ENCODE assay signal across 9 cellular contexts in the genomic region with DNA sequence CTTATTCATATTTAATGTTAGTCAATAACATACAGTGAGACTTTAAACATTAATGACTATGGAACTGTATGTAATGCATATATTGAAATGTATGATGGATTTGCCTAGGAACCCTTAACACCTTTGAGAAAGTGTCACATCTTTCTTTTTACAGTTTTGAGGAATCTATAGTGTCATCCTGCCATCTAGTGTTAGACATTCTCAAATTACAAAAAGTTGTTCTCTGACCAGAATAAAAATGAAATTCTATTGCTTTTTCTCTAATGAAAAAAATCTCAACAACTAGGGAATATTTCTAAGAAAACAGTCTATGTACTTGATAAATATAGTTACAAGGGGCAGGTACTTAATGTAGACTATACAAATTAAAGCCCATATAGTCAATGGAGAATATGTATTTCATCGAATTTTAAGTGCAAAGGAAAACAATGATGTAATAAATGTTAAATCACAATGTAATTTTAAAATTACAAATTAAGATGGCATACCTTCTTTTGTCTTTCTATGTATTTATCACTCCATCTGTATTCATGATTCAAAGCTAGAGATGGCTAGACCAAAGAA. TPM values are rescaled to one million over a fixed set of nuclear protein-coding genes. Genes with fewer than 3 reads are reported as not detected.
A peak's percentile ranks its signal among the peaks of the same experiment; 100 is the strongest.
DNase-seq lines count a peak whose midpoint lies in the region; ATAC-seq and TF ChIP-seq lines count a peak whose summit lies in the region.
"Had no signal": no experiment of that assay in that cellular context is flagged by ENCODE, and none has a peak within 500 bp of the region (broad histone marks: within the 10 kb centered on the region; RNA-seq: fewer than 3 reads in every experiment).

No MANE protein-coding gene starts in this region.

- H3K27me3 ChIP-seq in spleen (replicated peaks in 1 of 7), result no peaks in the 10 kb centered on the region

- 76 to 96% (median 80%) methylated on average over 1 of the region's 1 CpG for WGBS in spleen, 5 donors

- DNase-seq in NCI-H82 (lab: John Stamatoyannopoulos, UW) (peak; percentile 39), NCI-H82 treated with DMSO at 0.1 percent for 48 hours (lab: John Stamatoyannopoulos, UW; ENCODE audit: unreplicated experiment) (no peak), NCI-H69 (lab: John Stamatoyannopoulos, UW) (peak; percentile 53), epithelial cell of proximal tubule (ENCODE audit: low read depth) (no peak), spleen (no peak), retina (no peak)

- TF ChIP-seq POLR2A in spleen (IDR thresholded peaks at IDR 0.05), result no peak

- intact Hi-C loops in spleen (cut with DNase I; ENCODE audit: low total_unique reads), result loop anchor here (5.0 to 10.0 kb wide), 2 partner anchors 158 to 591 kb away; no protein-coding TSS in a partner anchor

- H3K4me3 ChIP-seq in epithelial cell of proximal tubule (ENCODE audit: low read depth, low read length) (no peak overlapping the region), spleen (no peak overlapping the region)
- H3K4me3 ChIP-seq: skin epidermis had no signal

- ATAC-seq in GM21717 (IDR thresholded peaks at IDR 0.05; ENCODE audit: unreplicated experiment) (no peak), HG03175 (IDR thresholded peaks at IDR 0.05; ENCODE audit: unreplicated experiment) (no peak)

- H3K9me3 ChIP-seq in spleen, result no peaks in the 10 kb centered on the region

- TF ChIP-seq CTCF in epithelial cell of proximal tubule (conservative IDR thresholded peaks at IDR 0.05; ENCODE audit: low read depth, low read length) (peak; percentile 51), spleen (IDR thresholded peaks at IDR 0.05 in 8 of 11, conservative IDR thresholded peaks at IDR 0.05 in 3 of 11) (peak in 6 of 11 experiments; percentile 11 to 48 (median 26))

- H3K27ac ChIP-seq in spleen, result no peak overlapping the region
- H3K27ac ChIP-seq: skin epidermis had no signal

- H3K4me1 ChIP-seq in spleen, result peaks cover 0 to 2% (median 0%) of the 10 kb centered on the region in 6 donors

- H3K36me3 ChIP-seq in spleen, result no peaks in the 10 kb centered on the region

RNA-seq across cellular contexts. Expression of a gene that starts 5.1 kb away (rescaled TPM):
- total RNA-seq in epithelial cell of proximal tubule (0.06 and 0.51 TPM in 2 replicates), spleen (10 to 100 TPM in 6 of 7 donors, 1 to 10 TPM in 1; 9.4 to 42.7 (median 28.8) TPM)
- polyA plus RNA-seq in spleen, result 1 to 10 TPM; 2.9 to 5.9 (median 3.5) TPM

Comparison
In these comparisons a context has a peak if more than half of its experiments do, and no peak if none do; other contexts are left out.
1. DNase-seq: peak in NCI-H82 (single experiment) and NCI-H69 (single experiment); none in NCI-H82 treated with DMSO at 0.1 percent for 48 hours (single experiment), epithelial cell of proximal tubule (single experiment), spleen (single experiment) and retina (single experiment).